ENCODE assay signal across 29 cellular contexts in genomic region chr7:157775021-157775559, GRCh38.
"Had no signal": no experiment of that assay in that cellular context is flagged by ENCODE, and none has a peak within 500 bp of the region (broad histone marks: within the 10 kb centered on the region; RNA-seq: fewer than 3 reads in every experiment).

No MANE protein-coding gene starts in this region.

- H3K9me3 ChIP-seq: body of pancreas, ovary, testis, transverse colon had no signal

- H3K4me1 ChIP-seq: body of pancreas, gastroesophageal sphincter, testis, transverse colon had no signal

- H3K27me3 ChIP-seq: body of pancreas, cardiac muscle cell, ovary, testis had no signal

- ATAC-seq: activated CD4-positive, alpha-beta T cell treated with anti-CD3 and anti-CD28 coated beads for 36 hours; activated CD8-positive, alpha-beta memory T cell treated with anti-CD3 and anti-CD28 coated beads, Interleukin-2, amount 10 ng/mL, durations not matched to agents 7 days and 5 days; activated CD8-positive, alpha-beta T cell treated with anti-CD3 and anti-CD28 coated beads, Interleukin-2, amount 10 ng/mL, durations not matched to agents 7 days and 5 days; activated T-cell treated with anti-CD3 and anti-CD28 coated beads, Interleukin-2, amount 50 U/mL, for 72 hours; body of pancreas; gastroesophageal sphincter; left lobe of liver; sciatic nerve had no signal

- H3K36me3 ChIP-seq: cardiac muscle cell, gastroesophageal sphincter, ovary, transverse colon had no signal

- H3K4me3 Mint-ChIP-seq: activated CD4-positive, alpha-beta T cell treated with anti-CD3 and anti-CD28 coated beads for 36 hours; activated CD8-positive, alpha-beta memory T cell treated with anti-CD3 and anti-CD28 coated beads, Interleukin-2, amount 10 ng/mL, durations not matched to agents 7 days and 5 days; activated CD8-positive, alpha-beta T cell treated with anti-CD3 and anti-CD28 coated beads, Interleukin-2, amount 10 ng/mL, durations not matched to agents 7 days and 5 days; activated naive CD8-positive, alpha-beta T cell; activated T-cell treated with anti-CD3 and anti-CD28 coated beads, Interleukin-2, amount 50 U/mL, for 72 hours; nephron; T-helper 2 cell treated with Interferon-gamma antibody and Interleukin-4, amounts not matched to agents 5 μg/mL and 100 μg/mL, for 36 hours had no signal

- H3K27ac Mint-ChIP-seq: activated CD4-positive, alpha-beta T cell treated with anti-CD3 and anti-CD28 coated beads for 36 hours; activated CD8-positive, alpha-beta memory T cell treated with anti-CD3 and anti-CD28 coated beads, Interleukin-2, amount 10 ng/mL, durations not matched to agents 7 days and 5 days; activated CD8-positive, alpha-beta T cell treated with anti-CD3 and anti-CD28 coated beads, Interleukin-2, amount 10 ng/mL, durations not matched to agents 7 days and 5 days; activated naive CD8-positive, alpha-beta T cell; activated T-cell treated with anti-CD3 and anti-CD28 coated beads, Interleukin-2, amount 50 U/mL, for 72 hours; nephron; progenitor cell of endocrine pancreas; T-helper 2 cell treated with Interferon-gamma antibody and Interleukin-4, amounts not matched to agents 5 μg/mL and 100 μg/mL, for 36 hours had no signal

- H3K4me1 Mint-ChIP-seq: activated CD4-positive, alpha-beta T cell treated with anti-CD3 and anti-CD28 coated beads for 36 hours; activated CD8-positive, alpha-beta memory T cell treated with anti-CD3 and anti-CD28 coated beads, Interleukin-2, amount 10 ng/mL, durations not matched to agents 7 days and 5 days; nephron had no signal

- H3K27ac ChIP-seq: body of pancreas, cardiac muscle cell, coronary artery, dorsolateral prefrontal cortex, gastroesophageal sphincter, hepatocyte, ovary, skin epidermis, testis, transverse colon had no signal

- H3K4me3 ChIP-seq: body of pancreas, cardiac muscle cell, coronary artery, dorsolateral prefrontal cortex, gastroesophageal sphincter, hepatocyte, lung, ovary, skin epidermis, testis, transverse colon had no signal

- H3K36me3 Mint-ChIP-seq: activated CD8-positive, alpha-beta memory T cell treated with anti-CD3 and anti-CD28 coated beads, Interleukin-2, amount 10 ng/mL, durations not matched to agents 7 days and 5 days had no signal

- DNase-seq: activated CD4-positive, alpha-beta T cell treated with anti-CD3 and anti-CD28 coated beads for 36 hours; activated CD4-positive, CD25-positive, alpha-beta regulatory T cell; activated CD8-positive, alpha-beta memory T cell treated with anti-CD3 and anti-CD28 coated beads, Interleukin-2, amount 10 ng/mL, durations not matched to agents 7 days and 5 days; activated CD8-positive, alpha-beta T cell treated with anti-CD3 and anti-CD28 coated beads, Interleukin-2, amount 10 ng/mL, durations not matched to agents 7 days and 5 days; activated naive CD4-positive, alpha-beta T cell treated with Interleukin-2 at 50 U/mL for 16 hours; activated T-cell treated with anti-CD3 and anti-CD28 coated beads, Interleukin-2, amount 50 U/mL, for 72 hours; anterior cingulate cortex; body of pancreas; cerebellar nuclear complex; dorsolateral prefrontal cortex; effector memory CD4-positive, alpha-beta T cell; mesendoderm; ovary; stimulated activated CD4-positive, alpha-beta T cell treated with anti-CD3 and anti-CD28 coated beads, Interleukin-4, amount 100 ng/mL, for 24 hours; T-helper 1 cell; testis; transverse colon had no signal
